In the genomic region with DNA sequence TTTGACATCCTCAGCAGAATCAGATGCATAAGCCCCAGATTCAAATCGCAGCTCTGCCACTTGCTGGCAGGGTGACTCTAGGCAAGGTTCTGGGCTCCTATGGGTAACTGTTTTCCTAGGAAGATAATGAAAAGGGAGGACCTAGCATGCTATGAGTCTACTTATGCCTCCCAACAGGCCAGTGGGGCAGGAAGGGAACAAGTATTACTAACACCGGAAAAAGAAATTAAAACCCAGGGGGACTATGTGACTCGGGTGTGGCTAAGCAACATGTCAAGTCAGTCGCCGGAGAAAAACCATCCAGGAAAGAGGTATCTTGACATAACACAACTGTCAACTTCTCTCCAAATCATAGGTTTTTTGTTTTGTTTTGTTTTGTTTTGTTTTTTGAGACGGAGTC, we compare ENCODE assay signal across 1 cellular context.
TF ChIP-seq lines count a peak whose summit lies in the region.

No MANE protein-coding gene starts in this region.

TF ChIP-seq in IMR-90, 13 proteins besides CTCF, POLR2A, EP300 and RAD21:
- TF ChIP-seq, protein P1, sequence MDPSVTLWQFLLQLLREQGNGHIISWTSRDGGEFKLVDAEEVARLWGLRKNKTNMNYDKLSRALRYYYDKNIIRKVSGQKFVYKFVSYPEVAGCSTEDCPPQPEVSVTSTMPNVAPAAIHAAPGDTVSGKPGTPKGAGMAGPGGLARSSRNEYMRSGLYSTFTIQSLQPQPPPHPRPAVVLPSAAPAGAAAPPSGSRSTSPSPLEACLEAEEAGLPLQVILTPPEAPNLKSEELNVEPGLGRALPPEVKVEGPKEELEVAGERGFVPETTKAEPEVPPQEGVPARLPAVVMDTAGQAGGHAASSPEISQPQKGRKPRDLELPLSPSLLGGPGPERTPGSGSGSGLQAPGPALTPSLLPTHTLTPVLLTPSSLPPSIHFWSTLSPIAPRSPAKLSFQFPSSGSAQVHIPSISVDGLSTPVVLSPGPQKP (IDR thresholded peaks at IDR 0.05; ENCODE audit: borderline replicate concordance, low read depth, low read length) = no peak
- TF ChIP-seq FOS (IDR thresholded peaks at IDR 0.05; ENCODE audit: low read depth, low read length) (no peak), NFE2L2 (IDR thresholded peaks at IDR 0.05; ENCODE audit: low read depth, low read length) (no peak), CHD1 (IDR thresholded peaks at IDR 0.05; ENCODE audit: low read depth, low read length) (no peak), RCOR1 (IDR thresholded peaks at IDR 0.05; ENCODE audit: insufficient replicate concordance, low read length) (no peak), MAZ (IDR thresholded peaks at IDR 0.05; ENCODE audit: borderline replicate concordance, low read depth, low read length) (no peak), MAFK (IDR thresholded peaks at IDR 0.05; ENCODE audit: low read depth, low read length) (no peak), MXI1 (IDR thresholded peaks at IDR 0.05; ENCODE audit: borderline replicate concordance, low read depth, low read length) (no peak), BHLHE40 (IDR thresholded peaks at IDR 0.05; ENCODE audit: low read depth, low read length) (no peak), SMC3 (IDR thresholded peaks at IDR 0.05; ENCODE audit: low read depth, low read length) (no peak)
- TF ChIP-seq, protein P2, sequence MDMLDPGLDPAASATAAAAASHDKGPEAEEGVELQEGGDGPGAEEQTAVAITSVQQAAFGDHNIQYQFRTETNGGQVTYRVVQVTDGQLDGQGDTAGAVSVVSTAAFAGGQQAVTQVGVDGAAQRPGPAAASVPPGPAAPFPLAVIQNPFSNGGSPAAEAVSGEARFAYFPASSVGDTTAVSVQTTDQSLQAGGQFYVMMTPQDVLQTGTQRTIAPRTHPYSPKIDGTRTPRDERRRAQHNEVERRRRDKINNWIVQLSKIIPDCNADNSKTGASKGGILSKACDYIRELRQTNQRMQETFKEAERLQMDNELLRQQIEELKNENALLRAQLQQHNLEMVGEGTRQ (IDR thresholded peaks at IDR 0.05; ENCODE audit: low read depth, low read length) = no peak
